ENCODE assay signal across 1 cellular context in genomic region chr17:45282683-45283644, GRCh38.
TF ChIP-seq lines count a peak whose summit lies in the region.

No MANE protein-coding gene starts in this region.

TF ChIP-seq in SK-N-SH, 30 proteins besides CTCF, POLR2A, EP300 and RAD21 (continued from another document):
- TF ChIP-seq MXI1 (IDR thresholded peaks at IDR 0.05; ENCODE audit: low read depth, low read length) (no peak), FOSL2 (IDR thresholded peaks at IDR 0.05; ENCODE audit: borderline replicate concordance, low read depth) (no peak), TCF12 (IDR thresholded peaks at IDR 0.05) (no peak), FOXM1 (IDR thresholded peaks at IDR 0.05; ENCODE audit: low read depth) (no peak), CHD2 (IDR thresholded peaks at IDR 0.05; ENCODE audit: low read length, partially characterized antibody) (no peak), SMC3 (IDR thresholded peaks at IDR 0.05; ENCODE audit: low read depth, low read length) (no peak)
TF ChIP-seq in SK-N-SH: peak in this region for 0.
